18 cellular contexts compared by ENCODE assay signal in the genomic region with DNA sequence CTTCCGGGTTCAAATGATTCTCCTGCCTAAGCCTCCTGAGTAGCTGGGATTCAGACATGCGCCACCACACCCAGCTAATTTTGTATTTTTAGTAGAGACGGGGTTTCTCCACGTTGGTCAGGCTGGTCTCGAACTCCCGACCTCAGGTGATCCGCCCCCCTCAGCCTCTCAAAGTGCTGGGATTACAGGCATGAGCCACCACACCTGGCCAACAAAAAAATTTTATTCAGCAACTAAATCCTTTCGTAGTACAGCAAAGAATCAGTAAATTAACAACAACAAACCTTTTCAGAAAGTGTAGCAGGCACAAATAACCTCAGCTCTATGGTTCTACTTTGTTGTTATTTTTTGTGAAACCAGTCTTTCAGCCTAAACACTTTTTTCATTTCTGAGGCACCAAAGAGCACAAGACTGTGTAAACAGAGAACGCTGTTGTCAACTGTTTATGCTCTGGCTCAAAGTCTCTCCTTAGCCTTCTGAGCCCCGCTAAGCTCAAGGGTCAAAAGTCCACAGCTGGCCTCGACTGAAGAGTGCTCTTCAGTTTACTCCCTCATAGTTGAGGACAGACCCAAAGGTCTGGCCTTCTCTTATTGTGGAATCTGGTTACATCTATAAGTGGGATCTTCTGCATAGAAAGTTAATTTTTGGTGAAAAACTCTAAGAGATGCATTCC. TPM values are rescaled to one million over a fixed set of nuclear protein-coding genes. Genes with fewer than 3 reads are reported as not detected.
DNase-seq lines count a peak whose midpoint lies in the region; ATAC-seq and TF ChIP-seq lines count a peak whose summit lies in the region.
"Had no signal": no experiment of that assay in that cellular context is flagged by ENCODE, and none has a peak within 500 bp of the region (broad histone marks: within the 10 kb centered on the region; RNA-seq: fewer than 3 reads in every experiment).

No MANE protein-coding gene starts in this region.

- H3K9ac ChIP-seq in parathyroid adenoma: no peak overlapping the region

- whole genome bisulfite sequencing in hepatocyte (ENCODE audit: low lambda C conversion rate, missing lambda C conversion rate): 54% methylated on average over 11 of the region's 11 CpGs

- H3K9me3 ChIP-seq in HEK293 (ENCODE audit: control insufficient read depth, insufficient read depth, low read depth, low read length) (no peaks in the 10 kb centered on the region), hepatocyte (ENCODE audit: low read depth) (no peaks in the 10 kb centered on the region), parathyroid adenoma (ENCODE audit: control insufficient read depth, low read length) (no peaks in the 10 kb centered on the region)
- H3K9me3 ChIP-seq: adrenal gland had no signal

- CTCF ChIA-PET in HEK293 (lab: Yijun Ruan, JAX): interaction anchor here (0.6 kb wide), 2 partner anchors 16 to 76 kb away, joined by 3 read pairs; no protein-coding TSS in a partner anchor

- TF ChIP-seq CTCF in HEK293 (tag by site-specific recombination; IDR thresholded peaks at IDR 0.05) (no peak), hepatocyte (IDR thresholded peaks at IDR 0.05; ENCODE audit: poor library complexity) (no peak), parathyroid adenoma (IDR thresholded peaks at IDR 0.05) (no peak)

- no peaks in the 10 kb centered on the region for H3K79me2 ChIP-seq in hepatocyte
- H3K79me2 ChIP-seq in parathyroid adenoma: no peaks in the 10 kb centered on the region

- H3K4me2 ChIP-seq in hepatocyte (peak overlapping the region; percentile 50), parathyroid adenoma (ENCODE audit: low read length) (no peak overlapping the region)

- H3K9me2 ChIP-seq in hepatocyte (replicated peaks; ENCODE audit: insufficient read depth): no peaks in the 10 kb centered on the region

- no peak overlapping the region for H3K4me3 ChIP-seq in HEK293 (ENCODE audit: low read depth, low read length)
- H3K4me3 ChIP-seq in hepatocyte: no peak overlapping the region
- no peak overlapping the region for H3K4me3 ChIP-seq in parathyroid adenoma (ENCODE audit: low read depth, low read length)
- H3K4me3 ChIP-seq: adrenal gland, GM23338 had no signal

- H3K36me3 ChIP-seq in HEK293 (ENCODE audit: control insufficient read depth in 2 of 2, insufficient read depth in 1 of 2, low read length in 2 of 2) (no peaks in the 10 kb centered on the region), hepatocyte (replicated peaks; ENCODE audit: insufficient read depth, low read depth) (no peaks in the 10 kb centered on the region), parathyroid adenoma (ENCODE audit: control insufficient read depth, insufficient read depth, low read length) (no peaks in the 10 kb centered on the region)
- H3K36me3 ChIP-seq: adrenal gland had no signal

- H3K27ac ChIP-seq in HEK293 (ENCODE audit: extremely low read depth, low read depth, low read length): no peak overlapping the region
- peak overlapping the region; percentile 83 for H3K27ac ChIP-seq in hepatocyte
- H3K27ac ChIP-seq in parathyroid adenoma: no peak overlapping the region
- H3K27ac ChIP-seq: adrenal gland had no signal

- no peak for ATAC-seq in stimulated activated naive CD8-positive, alpha-beta T cell treated with anti-CD3 and anti-CD28 coated beads, Interleukin-15, Interleukin-2, amounts not matched to agents 100 U/mL and 50 U/mL, for 24 hours
- no peak for ATAC-seq in HG03442 (IDR thresholded peaks at IDR 0.05; ENCODE audit: unreplicated experiment)
- ATAC-seq: activated T-helper 17 cell treated with anti-CD3 and anti-CD28 coated beads, Interleukin-2, amount 50 U/mL, for 72 hours; natural killer cell; Panc1 had no signal

- POLR2A ChIA-PET in HEK293 (lab: Yijun Ruan, JAX): interaction anchor here (0.8 kb wide), 1 partner anchor 74 kb away, joined by 6 read pairs; no protein-coding TSS in a partner anchor

- H2AFZ ChIP-seq in hepatocyte: no peak overlapping the region
- H2AFZ ChIP-seq in parathyroid adenoma: peak overlapping the region; percentile 51
- H2AFZ ChIP-seq: GM23338 had no signal

- H3K27me3 ChIP-seq in hepatocyte (no peaks in the 10 kb centered on the region), parathyroid adenoma (ENCODE audit: control insufficient read depth, insufficient read depth, low read length) (no peaks in the 10 kb centered on the region)
- H3K27me3 ChIP-seq: adrenal gland had no signal

- H3K4me1 ChIP-seq in HEK293 (ENCODE audit: control insufficient read depth, insufficient read depth, low read length) (peaks cover 20% of the 10 kb centered on the region), hepatocyte (ENCODE audit: insufficient read depth) (peaks cover 42% of the 10 kb centered on the region), parathyroid adenoma (peaks cover 11% of the 10 kb centered on the region)

- DNase-seq in NCI-H510A (lab: John Stamatoyannopoulos, UW): peak; percentile 30
- peak; percentile 77 for DNase-seq in hepatocyte (ENCODE audit: low spot score)
- no peak for DNase-seq in NOMO-1 treated with dmso at 0.1 percent for 144 hours (lab: John Stamatoyannopoulos, UW; ENCODE audit: unreplicated experiment)
- no peak for DNase-seq in cortex of kidney (lab: John Stamatoyannopoulos, UW)
- no peak for DNase-seq in stimulated activated naive CD8-positive, alpha-beta T cell treated with anti-CD3 and anti-CD28 coated beads, Interleukin-15, Interleukin-2, amounts not matched to agents 100 U/mL and 50 U/mL, for 24 hours
- DNase-seq: adrenal gland, DMS 273 treated with DMSO at 0.1 percent for 48 hours, hippocampal formation, KBM-7, natural killer cell, NCI-H1694 treated with DMSO at 0.1 percent for 48 hours, NCI-H526 had no signal

- no peaks in the 10 kb centered on the region for H4K20me1 ChIP-seq in hepatocyte (ENCODE audit: insufficient read depth, poor library complexity, severe bottlenecking)

TF ChIP-seq in HEK293, 187 proteins besides CTCF, POLR2A, EP300 and RAD21:
- no peak for TF ChIP-seq SETDB1 (IDR thresholded peaks at IDR 0.05; ENCODE audit: insufficient read length, low read length)
- TF ChIP-seq, protein P1, sequence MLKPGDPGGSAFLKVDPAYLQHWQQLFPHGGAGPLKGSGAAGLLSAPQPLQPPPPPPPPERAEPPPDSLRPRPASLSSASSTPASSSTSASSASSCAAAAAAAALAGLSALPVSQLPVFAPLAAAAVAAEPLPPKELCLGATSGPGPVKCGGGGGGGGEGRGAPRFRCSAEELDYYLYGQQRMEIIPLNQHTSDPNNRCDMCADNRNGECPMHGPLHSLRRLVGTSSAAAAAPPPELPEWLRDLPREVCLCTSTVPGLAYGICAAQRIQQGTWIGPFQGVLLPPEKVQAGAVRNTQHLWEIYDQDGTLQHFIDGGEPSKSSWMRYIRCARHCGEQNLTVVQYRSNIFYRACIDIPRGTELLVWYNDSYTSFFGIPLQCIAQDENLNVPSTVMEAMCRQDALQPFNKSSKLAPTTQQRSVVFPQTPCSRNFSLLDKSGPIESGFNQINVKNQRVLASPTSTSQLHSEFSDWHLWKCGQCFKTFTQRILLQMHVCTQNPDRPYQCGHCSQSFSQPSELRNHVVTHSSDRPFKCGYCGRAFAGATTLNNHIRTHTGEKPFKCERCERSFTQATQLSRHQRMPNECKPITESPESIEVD (tag by site-specific recombination; IDR thresholded peaks at IDR 0.05): 0 out of 2 replicates have a peak, but pooled peaks have one; percentile 15

RNA-seq across cellular contexts. Expression of a gene that starts 24.7 kb away (rescaled TPM):
- 40.5 and 40.9 TPM in 2 replicates for total RNA-seq in hepatocyte
- polyA plus RNA-seq in hepatocyte: 19.5 and 21.6 TPM in 2 replicates

RNA-seq across cellular contexts. Expression of a gene that starts 49.1 kb away (rescaled TPM):
- total RNA-seq in hepatocyte: 5.5 and 6.4 TPM in 2 replicates
- 1.6 and 3.7 TPM in 2 replicates for polyA plus RNA-seq in hepatocyte

Comparison
In these comparisons a context has a peak if more than half of its experiments do, and no peak if none do; other contexts are left out.
1. DNase-seq: peak in NCI-H510A (single experiment) and hepatocyte (single experiment); none in NOMO-1 treated with dmso at 0.1 percent for 144 hours (single experiment), cortex of kidney (single experiment) and stimulated activated naive CD8-positive, alpha-beta T cell treated with anti-CD3 and anti-CD28 coated beads, Interleukin-15, Interleukin-2, amounts not matched to agents 100 U/mL and 50 U/mL, for 24 hours (single experiment).